In genomic region chr19:34145741-34146202, GRCh38 we compare ENCODE assay signal across 9 cellular contexts. TPM values are rescaled to one million over a fixed set of nuclear protein-coding genes. Genes with fewer than 3 reads are reported as not detected.
DNase-seq lines count a peak whose midpoint lies in the region; ATAC-seq and TF ChIP-seq lines count a peak whose summit lies in the region.
"Had no signal": no experiment of that assay in that cellular context is flagged by ENCODE, and none has a peak within 500 bp of the region (broad histone marks: within the 10 kb centered on the region; RNA-seq: fewer than 3 reads in every experiment).

No MANE protein-coding gene starts in this region.

- peak; percentile 23 to 67 (median 47) for DNase-seq in CD8-positive, alpha-beta memory T cell
- peak; percentile 41 for DNase-seq in HK-2 (ENCODE audit: unreplicated experiment)
- DNase-seq in OCI-M2 (lab: John Stamatoyannopoulos, UW; ENCODE audit: unreplicated experiment): peak; percentile 69
- peak; percentile 57 for DNase-seq in activated T-cell treated with anti-CD3 and anti-CD28 coated beads, Interleukin-2, amount 50 U/mL, for 24 hours
- DNase-seq in fibroblast of peridontal ligament (ENCODE audit: extremely low read depth): peak; percentile 73
- no peak for DNase-seq in osteoblast (ENCODE audit: insufficient read length, low spot score, missing footprints)
- DNase-seq in aorta: no peak

- H3K9me3 ChIP-seq in CD8-positive, alpha-beta memory T cell (ENCODE audit: low read length): no peaks in the 10 kb centered on the region
- no peaks in the 10 kb centered on the region for H3K9me3 ChIP-seq in osteoblast (ENCODE audit: low read depth, low read length)
- no peaks in the 10 kb centered on the region for H3K9me3 ChIP-seq in aorta (ENCODE audit: control insufficient read depth, low read length)

- no peaks in the 10 kb centered on the region for H3K27me3 ChIP-seq in CD8-positive, alpha-beta memory T cell (ENCODE audit: insufficient read depth, low read length, poor library complexity, severe bottlenecking)
- no peaks in the 10 kb centered on the region for H3K27me3 ChIP-seq in osteoblast (ENCODE audit: insufficient read depth, low read length)
- H3K27me3 ChIP-seq in aorta (ENCODE audit: control insufficient read depth in 1 of 2, insufficient read depth in 2 of 2, low read length in 1 of 2): no peaks in the 10 kb centered on the region

- H3K9me3 Mint-ChIP-seq in CD8-positive, alpha-beta memory T cell: no peaks in the 10 kb centered on the region
- H3K9me3 Mint-ChIP-seq in activated T-cell treated with anti-CD3 and anti-CD28 coated beads, Interleukin-2, amount 50 U/mL, for 24 hours: no peaks in the 10 kb centered on the region
- H3K9me3 Mint-ChIP-seq: T-helper 1 cell treated with Interleukin-12 subunit alpha and Interleukin-12 subunit beta and Interleukin-4 antibody, amounts not matched to agents 30 μg/mL and 1 μg/mL, for 36 hours had no signal

- no peak overlapping the region for H3K27ac ChIP-seq in CD8-positive, alpha-beta memory T cell (ENCODE audit: low read depth, low read length)
- H3K27ac ChIP-seq in osteoblast (ENCODE audit: low read depth, low read length): no peak overlapping the region
- no peak overlapping the region for H3K27ac ChIP-seq in aorta (ENCODE audit: low read depth in 1 of 2, low read length in 2 of 2)

- POLR2A ChIA-PET in CD8-positive, alpha-beta memory T cell (lab: Charles Lee): no interaction called here

- no peaks in the 10 kb centered on the region for H3K4me1 ChIP-seq in CD8-positive, alpha-beta memory T cell (ENCODE audit: insufficient read depth, low read length)
- H3K4me1 ChIP-seq in osteoblast (ENCODE audit: insufficient read depth, low read length): no peaks in the 10 kb centered on the region
- H3K4me1 ChIP-seq in aorta (ENCODE audit: control insufficient read depth in 1 of 2, insufficient read depth in 2 of 2, low read length in 2 of 2): no peaks in the 10 kb centered on the region

- H3K4me2 ChIP-seq in osteoblast (ENCODE audit: insufficient read depth, low read length): no peak overlapping the region

- H3K79me2 ChIP-seq in osteoblast (ENCODE audit: insufficient read depth, low read length): no peaks in the 10 kb centered on the region

- peak; percentile 91 for TF ChIP-seq CTCF in osteoblast (IDR thresholded peaks at IDR 0.05; ENCODE audit: extremely low read depth, low read depth, low read length)

- no peak overlapping the region for H3K27ac Mint-ChIP-seq in CD8-positive, alpha-beta memory T cell
- no peak overlapping the region for H3K27ac Mint-ChIP-seq in activated T-cell treated with anti-CD3 and anti-CD28 coated beads, Interleukin-2, amount 50 U/mL, for 24 hours
- H3K27ac Mint-ChIP-seq: T-helper 1 cell treated with Interleukin-12 subunit alpha and Interleukin-12 subunit beta and Interleukin-4 antibody, amounts not matched to agents 30 μg/mL and 1 μg/mL, for 36 hours had no signal

- CTCF ChIA-PET in CD8-positive, alpha-beta memory T cell (lab: Charles Lee): interaction anchor here (1.0 to 3.4 kb wide), 7 partner anchors 9 to 368 kb away, joined by 3 to 14 read pairs (median 5); no protein-coding TSS in a partner anchor

- ATAC-seq in aorta (ENCODE audit: low FRiP score): peak; percentile 66
- no peak for ATAC-seq in GM21390 (IDR thresholded peaks at IDR 0.05; ENCODE audit: unreplicated experiment)

- H3K36me3 Mint-ChIP-seq in CD8-positive, alpha-beta memory T cell: no peaks in the 10 kb centered on the region
- no peaks in the 10 kb centered on the region for H3K36me3 Mint-ChIP-seq in activated T-cell treated with anti-CD3 and anti-CD28 coated beads, Interleukin-2, amount 50 U/mL, for 24 hours (ENCODE audit: low read depth)

- H2AFZ ChIP-seq in osteoblast (ENCODE audit: low read length): no peak overlapping the region

- H4K20me1 ChIP-seq in osteoblast (ENCODE audit: insufficient read depth, low read length): no peaks in the 10 kb centered on the region

- intact Hi-C loops in aorta (cut with DNase I): loop anchor here (1.0 to 10.0 kb wide), 5 partner anchors 24 to 367 kb away; no protein-coding TSS in a partner anchor

- 11 to 13% methylated on average over 7 of the region's 7 CpGs for WGBS in aorta, 2 donors

- no peak overlapping the region for H3K4me3 Mint-ChIP-seq in CD8-positive, alpha-beta memory T cell
- no peak overlapping the region for H3K4me3 Mint-ChIP-seq in activated T-cell treated with anti-CD3 and anti-CD28 coated beads, Interleukin-2, amount 50 U/mL, for 24 hours
- H3K4me3 Mint-ChIP-seq: T-helper 1 cell treated with Interleukin-12 subunit alpha and Interleukin-12 subunit beta and Interleukin-4 antibody, amounts not matched to agents 30 μg/mL and 1 μg/mL, for 36 hours had no signal

- no peaks in the 10 kb centered on the region for H3K4me1 Mint-ChIP-seq in CD8-positive, alpha-beta memory T cell
- no peaks in the 10 kb centered on the region for H3K4me1 Mint-ChIP-seq in activated T-cell treated with anti-CD3 and anti-CD28 coated beads, Interleukin-2, amount 50 U/mL, for 24 hours (ENCODE audit: low read depth)

- no peak overlapping the region for H3K4me3 ChIP-seq in CD8-positive, alpha-beta memory T cell (ENCODE audit: low read length)
- H3K4me3 ChIP-seq in osteoblast (ENCODE audit: insufficient read depth, low read length): no peak overlapping the region
- H3K4me3 ChIP-seq in aorta (ENCODE audit: low read length in 2 of 2): no peak overlapping the region

- peaks cover 0 to 5% of the 10 kb centered on the region in 2 donors for H3K27me3 Mint-ChIP-seq in CD8-positive, alpha-beta memory T cell
- H3K27me3 Mint-ChIP-seq in activated T-cell treated with anti-CD3 and anti-CD28 coated beads, Interleukin-2, amount 50 U/mL, for 24 hours: no peaks in the 10 kb centered on the region

- no peaks in the 10 kb centered on the region for H3K36me3 ChIP-seq in CD8-positive, alpha-beta memory T cell (ENCODE audit: insufficient read depth, low read length)
- H3K36me3 ChIP-seq in osteoblast (ENCODE audit: insufficient read depth, low read length) (no peaks in the 10 kb centered on the region), aorta (ENCODE audit: control insufficient read depth in 1 of 2, insufficient read depth in 2 of 2, low read length in 1 of 2) (no peaks in the 10 kb centered on the region)

RNA-seq across cellular contexts. Expression of gene LSM14A, which starts 26.5 kb away (rescaled TPM):
- total RNA-seq in CD8-positive, alpha-beta memory T cell: 100 to 1,000 TPM; 111 to 129 TPM
- polyA plus RNA-seq in CD8-positive, alpha-beta memory T cell: 167 TPM
- total RNA-seq in osteoblast: 77.8 and 85.8 TPM in 2 replicates
- 100 to 1,000 TPM in 1 of 2 donors, 10 to 100 TPM in 1; 86.5 to 108 TPM for total RNA-seq in aorta
- polyA plus RNA-seq in aorta: 10 to 100 TPM; 80.4 to 88.5 TPM

Comparison
In these comparisons a context has a peak if more than half of its experiments do, and no peak if none do; other contexts are left out.
1. DNase-seq: peak in CD8-positive, alpha-beta memory T cell (5 of 5), HK-2 (single experiment), OCI-M2 (single experiment), activated T-cell treated with anti-CD3 and anti-CD28 coated beads, Interleukin-2, amount 50 U/mL, for 24 hours (single experiment) and fibroblast of peridontal ligament (single experiment); none in osteoblast (single experiment) and aorta (0 of 2).